In the genomic region with DNA sequence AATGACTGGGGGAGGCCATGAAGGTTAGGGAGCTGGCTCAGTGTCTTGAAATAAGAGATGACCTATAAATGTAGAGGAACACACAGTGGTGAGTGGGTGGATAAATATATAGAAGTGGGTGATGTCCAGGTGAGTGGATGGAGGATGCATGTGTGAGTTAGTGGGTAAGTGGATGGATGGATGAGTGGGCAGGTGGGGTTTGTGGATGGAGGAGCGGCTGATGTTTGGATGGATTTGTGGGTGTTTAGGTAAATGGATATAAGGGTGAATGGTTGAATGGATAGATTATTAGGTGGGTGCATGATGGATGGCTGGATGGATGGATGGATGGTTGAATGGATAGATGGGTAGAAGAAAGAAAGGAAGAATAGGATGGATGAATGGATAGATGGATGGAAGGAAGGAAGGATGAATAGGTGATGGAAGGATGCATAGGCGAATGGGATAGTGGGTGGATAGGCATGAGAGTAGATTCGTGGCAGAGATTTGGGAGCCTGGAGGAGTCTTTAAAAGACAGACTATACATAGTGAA, we compare ENCODE assay signal across 41 cellular contexts. TPM values are rescaled to one million over a fixed set of nuclear protein-coding genes. Genes with fewer than 3 reads are reported as not detected.
"Had no signal": no experiment of that assay in that cellular context is flagged by ENCODE, and none has a peak within 500 bp of the region (broad histone marks: within the 10 kb centered on the region; RNA-seq: fewer than 3 reads in every experiment).

No MANE protein-coding gene starts in this region.

- H3K27ac Mint-ChIP-seq: activated B cell treated with CpG ODN at 0.5 μM for 24 hours; activated CD8-positive, alpha-beta memory T cell treated with anti-CD3 and anti-CD28 coated beads, Interleukin-2, amount 10 ng/mL, durations not matched to agents 7 days and 5 days; activated CD8-positive, alpha-beta T cell treated with anti-CD3 and anti-CD28 coated beads, Interleukin-2, amount 10 ng/mL, durations not matched to agents 7 days and 5 days; activated naive CD4-positive, alpha-beta T cell treated with anti-CD3 and anti-CD28 coated beads, Interleukin-2, amount 10 ng/mL, durations not matched to agents 7 days and 5 days; activated naive CD4-positive, alpha-beta T cell treated with anti-CD3 and anti-CD28 coated beads, Interleukin-2, amount 50 U/mL, for 72 hours; activated naive CD8-positive, alpha-beta T cell treated with anti-CD3 and anti-CD28 coated beads, Interleukin-2, amount 10 ng/mL, durations not matched to agents 7 days and 5 days; activated T-helper 1 cell treated with anti-CD3 and anti-CD28 coated beads, Interleukin-12 subunit alpha, Interleukin-12 subunit beta, Interleukin-2, Interleukin-4 antibody, amounts not matched to agents 30 ng/mL and 10 ng/mL and 1 ng/mL, durations not matched to agents 14 hours and 24 hours and 36 hours; activated T-helper 2 cell treated with anti-CD3 and anti-CD28 coated beads, Interferon-gamma antibody, Interleukin-2, Interleukin-4, amounts not matched to agents 10 μg/mL and 5 μg/mL and 100 μg/mL, durations not matched to agents 14 hours and 24 hours and 36 hours; T-helper 1 cell treated with Interleukin-12 subunit alpha and Interleukin-12 subunit beta and Interleukin-4 antibody, amounts not matched to agents 30 μg/mL and 1 μg/mL, for 36 hours; T-helper 2 cell treated with Interferon-gamma antibody and Interleukin-4, amounts not matched to agents 5 μg/mL and 100 μg/mL, for 36 hours had no signal

- H3K9me3 ChIP-seq: ascending aorta, breast epithelium, colonic mucosa, esophagus squamous epithelium, gastroesophageal sphincter, heart right ventricle had no signal

- FAIRE-seq: endometrium, endothelial cell of umbilical vein had no signal

- H3K27me3 Mint-ChIP-seq: activated naive CD8-positive, alpha-beta T cell treated with anti-CD3 and anti-CD28 coated beads, Interleukin-2, amount 10 ng/mL, durations not matched to agents 7 days and 5 days had no signal

- H3K4me3 Mint-ChIP-seq: activated B cell treated with CpG ODN at 0.5 μM for 24 hours; activated CD8-positive, alpha-beta memory T cell treated with anti-CD3 and anti-CD28 coated beads, Interleukin-2, amount 10 ng/mL, durations not matched to agents 7 days and 5 days; activated CD8-positive, alpha-beta T cell treated with anti-CD3 and anti-CD28 coated beads, Interleukin-2, amount 10 ng/mL, durations not matched to agents 7 days and 5 days; activated naive CD4-positive, alpha-beta T cell treated with anti-CD3 and anti-CD28 coated beads, Interleukin-2, amount 10 ng/mL, durations not matched to agents 7 days and 5 days; activated naive CD8-positive, alpha-beta T cell treated with anti-CD3 and anti-CD28 coated beads, Interleukin-2, amount 10 ng/mL, durations not matched to agents 7 days and 5 days; activated T-helper 1 cell treated with anti-CD3 and anti-CD28 coated beads, Interleukin-12 subunit alpha, Interleukin-12 subunit beta, Interleukin-2, Interleukin-4 antibody, amounts not matched to agents 30 ng/mL and 10 ng/mL and 1 ng/mL, durations not matched to agents 14 hours and 24 hours and 36 hours; brain; T-helper 1 cell treated with Interleukin-12 subunit alpha and Interleukin-12 subunit beta and Interleukin-4 antibody, amounts not matched to agents 30 μg/mL and 1 μg/mL, for 36 hours; T-helper 2 cell treated with Interferon-gamma antibody and Interleukin-4, amounts not matched to agents 5 μg/mL and 100 μg/mL, for 36 hours had no signal

- H3K27me3 ChIP-seq: ascending aorta, breast epithelium, cardiac muscle cell, colonic mucosa had no signal

- H3K9me3 Mint-ChIP-seq: activated B cell treated with CpG ODN at 0.5 μM for 24 hours; activated naive CD4-positive, alpha-beta T cell treated with anti-CD3 and anti-CD28 coated beads, Interleukin-2, amount 10 ng/mL, durations not matched to agents 7 days and 5 days; activated naive CD4-positive, alpha-beta T cell treated with anti-CD3 and anti-CD28 coated beads, Interleukin-2, amount 50 U/mL, for 72 hours; activated naive CD8-positive, alpha-beta T cell treated with anti-CD3 and anti-CD28 coated beads, Interleukin-2, amount 10 ng/mL, durations not matched to agents 7 days and 5 days; activated T-helper 1 cell treated with anti-CD3 and anti-CD28 coated beads, Interleukin-12 subunit alpha, Interleukin-12 subunit beta, Interleukin-2, Interleukin-4 antibody, amounts not matched to agents 30 ng/mL and 10 ng/mL and 1 ng/mL, durations not matched to agents 14 hours and 24 hours and 36 hours; activated T-helper 2 cell treated with anti-CD3 and anti-CD28 coated beads, Interferon-gamma antibody, Interleukin-2, Interleukin-4, amounts not matched to agents 10 μg/mL and 5 μg/mL and 100 μg/mL, durations not matched to agents 14 hours and 24 hours and 36 hours; brain; T-helper 1 cell treated with Interleukin-12 subunit alpha and Interleukin-12 subunit beta and Interleukin-4 antibody, amounts not matched to agents 30 μg/mL and 1 μg/mL, for 36 hours; T-helper 2 cell treated with Interferon-gamma antibody and Interleukin-4, amounts not matched to agents 5 μg/mL and 100 μg/mL, for 36 hours had no signal

- H3K27ac ChIP-seq: ascending aorta, breast epithelium, colonic mucosa, epithelial cell of prostate, esophagus squamous epithelium, gastroesophageal sphincter, heart right ventricle, WERI-Rb-1 had no signal

- H3K4me1 ChIP-seq: ascending aorta, breast epithelium, colonic mucosa, gastroesophageal sphincter had no signal

- H3K4me3 ChIP-seq: ascending aorta, breast epithelium, cardiac muscle cell, colonic mucosa, esophagus squamous epithelium, gastroesophageal sphincter, heart right ventricle had no signal

- ATAC-seq: activated CD4-positive, CD25-positive, alpha-beta regulatory T cell treated with anti-CD3 and anti-CD28 coated beads, Interleukin-2, amount 50 U/mL, for 24 hours; activated CD8-positive, alpha-beta memory T cell treated with anti-CD3 and anti-CD28 coated beads, Interleukin-2, amount 10 ng/mL, durations not matched to agents 7 days and 5 days; activated CD8-positive, alpha-beta T cell treated with anti-CD3 and anti-CD28 coated beads, Interleukin-2, amount 10 ng/mL, durations not matched to agents 7 days and 5 days; activated naive CD4-positive, alpha-beta T cell treated with anti-CD3 and anti-CD28 coated beads, Interleukin-2, amount 50 U/mL, for 72 hours; gastroesophageal sphincter; heart right ventricle had no signal

- H3K4me1 Mint-ChIP-seq: activated B cell treated with CpG ODN at 0.5 μM for 24 hours; activated CD8-positive, alpha-beta memory T cell treated with anti-CD3 and anti-CD28 coated beads, Interleukin-2, amount 10 ng/mL, durations not matched to agents 7 days and 5 days; activated naive CD8-positive, alpha-beta T cell treated with anti-CD3 and anti-CD28 coated beads, Interleukin-2, amount 10 ng/mL, durations not matched to agents 7 days and 5 days had no signal

- H3K36me3 ChIP-seq: ascending aorta, breast epithelium, cardiac muscle cell, colonic mucosa, esophagus squamous epithelium, gastroesophageal sphincter, heart right ventricle, WERI-Rb-1 had no signal

- DNase-seq: activated B cell treated with CpG ODN at 0.5 μM for 24 hours; activated CD4-positive, alpha-beta T cell treated with anti-CD3 and anti-CD28 coated beads for 48 hours; activated CD4-positive, alpha-beta T cell treated with anti-CD3 and anti-CD28 coated beads, Interleukin-2, amount 50 U/mL, for 1 hour; activated CD4-positive, alpha-beta T cell treated with anti-CD3 and anti-CD28 coated beads, Interleukin-2, amount 50 U/mL, for 48 hours; activated CD8-positive, alpha-beta memory T cell treated with anti-CD3 and anti-CD28 coated beads, Interleukin-2, amount 10 ng/mL, durations not matched to agents 7 days and 5 days; activated CD8-positive, alpha-beta memory T cell treated with anti-CD3 and anti-CD28 coated beads, Interleukin-2, amount 50 U/mL, for 4 hours; activated CD8-positive, alpha-beta T cell treated with anti-CD3 and anti-CD28 coated beads, Interleukin-2, amount 10 ng/mL, durations not matched to agents 7 days and 5 days; activated effector memory CD4-positive, alpha-beta T cell treated with anti-CD3 and anti-CD28 coated beads, Interleukin-2, amount 50 U/mL, for 16 hours; activated naive CD4-positive, alpha-beta T cell treated with anti-CD3 and anti-CD28 coated beads, Interleukin-2, amount 10 ng/mL, durations not matched to agents 7 days and 5 days; activated naive CD8-positive, alpha-beta T cell treated with anti-CD3 and anti-CD28 coated beads, Interleukin-2, amount 10 ng/mL, durations not matched to agents 7 days and 5 days; activated T-cell treated with anti-CD3 and anti-CD28 coated beads, Interleukin-2, amount 50 U/mL, for 1 hour; activated T-cell treated with anti-CD3 and anti-CD28 coated beads, Interleukin-2, amount 50 U/mL, for 48 hours; central memory CD4-positive, alpha-beta T cell; cerebellar nuclear complex; colonic mucosa; effector CD8-positive, alpha-beta T cell; esophagus squamous epithelium; foreskin melanocyte; heart right ventricle; T1000; WERI-Rb-1 had no signal

- H3K36me3 Mint-ChIP-seq: activated CD8-positive, alpha-beta memory T cell treated with anti-CD3 and anti-CD28 coated beads, Interleukin-2, amount 10 ng/mL, durations not matched to agents 7 days and 5 days; activated naive CD4-positive, alpha-beta T cell treated with anti-CD3 and anti-CD28 coated beads, Interleukin-2, amount 10 ng/mL, durations not matched to agents 7 days and 5 days; activated naive CD4-positive, alpha-beta T cell treated with anti-CD3 and anti-CD28 coated beads, Interleukin-2, amount 50 U/mL, for 72 hours; activated naive CD8-positive, alpha-beta T cell treated with anti-CD3 and anti-CD28 coated beads, Interleukin-2, amount 10 ng/mL, durations not matched to agents 7 days and 5 days; brain had no signal

RNA-seq across cellular contexts. Expression of a gene that starts 19.1 kb away (rescaled TPM):
- total RNA-seq: activated B cell treated with CpG ODN at 0.5 μM for 24 hours; activated CD8-positive, alpha-beta memory T cell treated with anti-CD3 and anti-CD28 coated beads for 36 hours; activated CD8-positive, alpha-beta memory T cell treated with anti-CD3 and anti-CD28 coated beads, Interleukin-2, amount 10 ng/mL, durations not matched to agents 7 days and 5 days; activated CD8-positive, alpha-beta T cell treated with anti-CD3 and anti-CD28 coated beads, Interleukin-2, amount 10 ng/mL, durations not matched to agents 7 days and 5 days; activated naive CD4-positive, alpha-beta T cell treated with anti-CD3 and anti-CD28 coated beads, Interleukin-2, amount 50 U/mL, for 72 hours; activated naive CD8-positive, alpha-beta T cell treated with anti-CD3 and anti-CD28 coated beads, Interleukin-2, amount 10 ng/mL, durations not matched to agents 7 days and 5 days; activated T-helper 1 cell treated with anti-CD3 and anti-CD28 coated beads, Interleukin-12 subunit alpha, Interleukin-12 subunit beta, Interleukin-2, Interleukin-4 antibody, amounts not matched to agents 30 ng/mL and 10 ng/mL and 1 ng/mL, durations not matched to agents 14 hours and 24 hours and 36 hours; activated T-helper 2 cell treated with anti-CD3 and anti-CD28 coated beads, Interferon-gamma antibody, Interleukin-2, Interleukin-4, amounts not matched to agents 10 μg/mL and 5 μg/mL and 100 μg/mL, durations not matched to agents 14 hours and 24 hours and 36 hours; ascending aorta; breast epithelium; cardiac muscle cell; colonic mucosa; dermis microvascular lymphatic vessel endothelial cell; endothelial cell of umbilical vein; esophagus squamous epithelium; fibroblast of lung; fibroblast of villous mesenchyme; gastroesophageal sphincter; glomerular endothelial cell had no signal
- polyA plus RNA-seq: esophagus, fibroblast of lung, heart right ventricle had no signal
